13 cellular contexts compared by ENCODE assay signal in genomic region chr1:121586369-121587229, GRCh38.
A peak's percentile ranks its signal among the peaks of the same experiment; 100 is the strongest.
DNase-seq lines count a peak whose midpoint lies in the region; FAIRE-seq and TF ChIP-seq lines count a peak whose summit lies in the region.
"Had no signal": no experiment of that assay in that cellular context is flagged by ENCODE, and none has a peak within 500 bp of the region (broad histone marks: within the 10 kb centered on the region; RNA-seq: fewer than 3 reads in every experiment).

No MANE protein-coding gene starts in this region.

- peak overlapping the region; percentile 85 for H2AFZ ChIP-seq in H1 (ENCODE audit: low read length)

- peaks cover 8% of the 10 kb centered on the region for H3K36me3 Mint-ChIP-seq in nephron progenitor cell (ENCODE audit: low read depth)
- H3K36me3 Mint-ChIP-seq: brain had no signal

- H4K8ac ChIP-seq in H1 (ENCODE audit: extremely low read depth, insufficient read depth, low read length), result peak overlapping the region; percentile 84; the same call in 1 of the 2 replicates

- H4K20me1 ChIP-seq in H1 (replicated peaks in 1 of 2; ENCODE audit: control insufficient read depth in 1 of 2, insufficient read depth in 2 of 2, low read length in 2 of 2), result no peaks in the 10 kb centered on the region

- H3K36me3 ChIP-seq in H1 (ENCODE audit: control insufficient read depth in 2 of 4, insufficient read depth in 4 of 4, low read length in 3 of 4), result no peaks in the 10 kb centered on the region
- H3K36me3 ChIP-seq: esophagus squamous epithelium, prostate gland, thoracic aorta had no signal

- H3K4me1 Mint-ChIP-seq in nephron progenitor cell, result peaks cover 8% of the 10 kb centered on the region
- H3K4me1 Mint-ChIP-seq: brain had no signal

- TF ChIP-seq RAD21 in H1 (IDR thresholded peaks at IDR 0.05 in 1 of 2, conservative IDR thresholded peaks at IDR 0.05 in 1 of 2; ENCODE audit: low read depth in 2 of 2, low read length in 2 of 2), result no peak

- no peak overlapping the region for H2AK5ac ChIP-seq in H1 (ENCODE audit: low read depth, low read length)

- no peak overlapping the region for H3K9ac ChIP-seq in H1 (replicated peaks in 1 of 4; ENCODE audit: extremely low read depth in 1 of 4, low read depth in 3 of 4, low read length in 3 of 4)

- no peak overlapping the region for H2BK15ac ChIP-seq in H1 (ENCODE audit: low read length)

- no peak overlapping the region for H3K4me3 Mint-ChIP-seq in nephron progenitor cell
- H3K4me3 Mint-ChIP-seq: brain had no signal

- H3K9me3 Mint-ChIP-seq in nephron progenitor cell, result peaks cover 42% of the 10 kb centered on the region

- no peaks in the 10 kb centered on the region for H3K79me2 ChIP-seq in H1 (ENCODE audit: control insufficient read depth in 1 of 2, insufficient read depth in 2 of 2, low read length in 2 of 2)

- no peak overlapping the region for H3K4me3 ChIP-seq in H1 (ENCODE audit: extremely low read depth in 1 of 4, insufficient read depth in 2 of 4, low read depth in 3 of 4, low read length in 4 of 4)
- H3K4me3 ChIP-seq: esophagus squamous epithelium, prostate gland, thoracic aorta had no signal

- peak overlapping the region; percentile 91 for H3K14ac ChIP-seq in H1 (ENCODE audit: insufficient read length)

- POLR2A ChIA-PET in H1 (lab: Charles Lee; ENCODE audit: partially characterized antibody), result no interaction called here

- no peak overlapping the region for H3K56ac ChIP-seq in H1 (replicated peaks; ENCODE audit: insufficient read length, low read depth, low read length)

- CTCF ChIA-PET in H1 (lab: Charles Lee; ENCODE audit: partially characterized antibody), result interaction anchor here (0.6 to 0.7 kb wide), 2 partner anchors 86 to 170 kb away, joined by 3 to 4 read pairs; no protein-coding TSS in a partner anchor

- no peaks in the 10 kb centered on the region for H3K9me3 ChIP-seq in H1 (ENCODE audit: insufficient read depth in 2 of 2, low read depth in 1 of 2, low read length in 1 of 2)
- H3K9me3 ChIP-seq: esophagus squamous epithelium, prostate gland had no signal

- no peak for TF ChIP-seq EP300 in H1 (IDR thresholded peaks at IDR 0.05; ENCODE audit: borderline replicate concordance in 1 of 2, low read depth in 2 of 2, low read length in 2 of 2)

- H3K27ac Mint-ChIP-seq in nephron progenitor cell, result no peak overlapping the region
- H3K27ac Mint-ChIP-seq: brain had no signal

- H3K27me3 ChIP-seq in H1 (replicated peaks in 1 of 4; ENCODE audit: control insufficient read depth in 3 of 4, extremely low read depth in 1 of 4, insufficient read depth in 3 of 4, low read length in 3 of 4), result no peaks in the 10 kb centered on the region
- H3K27me3 ChIP-seq: esophagus squamous epithelium had no signal

- H2BK12ac ChIP-seq in H1 (ENCODE audit: low read depth, low read length), result peak overlapping the region; percentile 97

- H3K23me2 ChIP-seq in H1 (ENCODE audit: low read depth, low read length), result no peaks in the 10 kb centered on the region

- 0 out of 2 replicates have a peak overlapping the region, but pooled peaks have one; percentile 32 for H3K18ac ChIP-seq in H1 (ENCODE audit: extremely low read depth, low read length)

- 84% methylated on average over 15 of the region's 15 CpGs; no CpG with 5 or more reads in 1 of the 2 experiments for WGBS in H1 (ENCODE audit: extremely low coverage in 1 of 2, insufficient coverage in 1 of 2, insufficient read length in 1 of 2, insufficient replicate concordance in 2 of 2, low coverage in 1 of 2, low lambda C conversion rate in 2 of 2, missing lambda C conversion rate in 1 of 2), 2 experiments

- no peak overlapping the region; the same call in 1 of the 2 replicates for H2BK20ac ChIP-seq in H1 (ENCODE audit: low read length)

- peak; percentile 11 for DNase-seq in EH (ENCODE audit: low read depth)
- DNase-seq in KBM-7, result peak; percentile 13
- peak in 1 of 2 experiments; percentile 61 for DNase-seq in H1 (ENCODE audit: low read depth in 1 of 2, low spot score in 2 of 2)
- DNase-seq in nephron progenitor cell, result peak; percentile 20
- DNase-seq in AG08396 (ENCODE audit: low spot score), result no peak
- DNase-seq in NCI-H2171 treated with DMSO at 0.1 percent for 48 hours (lab: John Stamatoyannopoulos, UW), result no peak
- DNase-seq in NCI-H1092 (lab: John Stamatoyannopoulos, UW), result no peak
- DNase-seq: esophagus squamous epithelium, left cardiac atrium had no signal

- no peak overlapping the region for H3K23ac ChIP-seq in H1 (ENCODE audit: insufficient read length)

- H3K27ac ChIP-seq in H1 (ENCODE audit: low read depth, low read length), result 0 out of 2 replicates have a peak overlapping the region, but pooled peaks have one; percentile 7
- H3K27ac ChIP-seq: esophagus squamous epithelium, prostate gland, thoracic aorta had no signal

- in situ Hi-C loops in KBM-7 (cut with MboI; ENCODE audit: low pct_unique_long_range_greater_than_20kb, low sequenced_read_pairs), result no loop called here

- no peak overlapping the region for H4K91ac ChIP-seq in H1 (replicated peaks; ENCODE audit: insufficient read length, low read length)

- H3K4me2 ChIP-seq in H1 (ENCODE audit: insufficient read depth in 1 of 2, low read depth in 2 of 2, low read length in 2 of 2), result peak overlapping the region in 1 of 2 experiments; percentile 32; a peak in 2 of 4 replicates

- TF ChIP-seq POLR2A in H1 (IDR thresholded peaks at IDR 0.05; ENCODE audit: control extremely low read depth in 1 of 2, low read depth in 2 of 2, low read length in 2 of 2), result no peak

- FAIRE-seq in H1 (lab: Jason Lieb, UNC), result peak; percentile 13
- FAIRE-seq: G401.6 had no signal

- H2BK120ac ChIP-seq in H1 (replicated peaks; ENCODE audit: low read depth, low read length), result peak overlapping the region; percentile 22

- no peak overlapping the region for H4K5ac ChIP-seq in H1 (ENCODE audit: insufficient read length, low read depth, low read length)

- H3K79me1 ChIP-seq in H1 (ENCODE audit: low read depth, low read length), result no peaks in the 10 kb centered on the region

- peak overlapping the region; percentile 89 for H2BK5ac ChIP-seq in H1 (ENCODE audit: low read depth, low read length)

- peaks cover 3% of the 10 kb centered on the region for H3K27me3 Mint-ChIP-seq in nephron progenitor cell (ENCODE audit: low read depth, poor library complexity)

- H3K4ac ChIP-seq in H1 (replicated peaks; ENCODE audit: insufficient read length, low read depth, low read length), result no peak overlapping the region

- peaks cover 0 to 9% (median 6%) of the 10 kb centered on the region in 4 experiments; a peak in 4 of 7 replicates for H3K4me1 ChIP-seq in H1 (replicated peaks in 1 of 4; ENCODE audit: control insufficient read depth in 3 of 4, insufficient read depth in 4 of 4, low read length in 3 of 4)
- H3K4me1 ChIP-seq: esophagus squamous epithelium, prostate gland had no signal

- no peak for TF ChIP-seq CTCF in H1 (IDR thresholded peaks at IDR 0.05; ENCODE audit: control extremely low read depth in 1 of 3, insufficient read depth in 1 of 3, low read depth in 1 of 3, low read length in 3 of 3)
- TF ChIP-seq CTCF in nephron progenitor cell (IDR thresholded peaks at IDR 0.05), result no peak

TF ChIP-seq in H1, 55 proteins besides CTCF, POLR2A, EP300 and RAD21 (continues in another document):
- TF ChIP-seq SIN3A (conservative IDR thresholded peaks at IDR 0.05 in 1 of 2, IDR thresholded peaks at IDR 0.05 in 1 of 2; ENCODE audit: low read depth in 1 of 2, low read length in 2 of 2), result no peak
- TF ChIP-seq CTBP2 (IDR thresholded peaks at IDR 0.05; ENCODE audit: borderline replicate concordance, insufficient read depth, insufficient read length, low read length), result no peak
- no peak for TF ChIP-seq RXRA (IDR thresholded peaks at IDR 0.05; ENCODE audit: insufficient read depth, low read depth, low read length)
- peak; percentile 30; the same call in 1 of the 2 replicates for TF ChIP-seq TAF1 (IDR thresholded peaks at IDR 0.05; ENCODE audit: low read depth, low read length)
- TF ChIP-seq SIRT6 (IDR thresholded peaks at IDR 0.05; ENCODE audit: low read length), result no peak
- no peak for TF ChIP-seq CBX5 (IDR thresholded peaks at IDR 0.05; ENCODE audit: low read depth, low read length)
- TF ChIP-seq HDAC2 (IDR thresholded peaks at IDR 0.05; ENCODE audit: borderline replicate concordance in 1 of 2, low read depth in 2 of 2, low read length in 2 of 2), result no peak
- TF ChIP-seq TBP (IDR thresholded peaks at IDR 0.05; ENCODE audit: low read depth, low read length), result 0 out of 2 replicates have a peak, but pooled peaks have one; percentile 15
- TF ChIP-seq CHD1 (IDR thresholded peaks at IDR 0.05; ENCODE audit: low read depth, low read length), result no peak
- TF ChIP-seq JUND (IDR thresholded peaks at IDR 0.05; ENCODE audit: low read length), result no peak
- TF ChIP-seq SP1 (IDR thresholded peaks at IDR 0.05; ENCODE audit: low read depth, low read length), result 0 out of 2 replicates have a peak, but pooled peaks have one; percentile 17
- TF ChIP-seq TAF7 (optimal IDR thresholded peaks at IDR 0.05; ENCODE audit: borderline replicate concordance, low read depth, low read length), result no peak
- TF ChIP-seq SAP30 (IDR thresholded peaks at IDR 0.05; ENCODE audit: insufficient read depth, insufficient replicate concordance, low read length), result no peak
- no peak for TF ChIP-seq PHF8 (conservative IDR thresholded peaks at IDR 0.05; ENCODE audit: low read depth, low read length)
- no peak for TF ChIP-seq E2F6 (IDR thresholded peaks at IDR 0.05)
- peak; percentile 23; the same call in 1 of the 2 replicates for TF ChIP-seq MAFK (IDR thresholded peaks at IDR 0.05; ENCODE audit: low read depth, low read length)
- no peak for TF ChIP-seq BRCA1 (IDR thresholded peaks at IDR 0.05; ENCODE audit: low read depth, low read length)
- no peak for TF ChIP-seq ATF2 (IDR thresholded peaks at IDR 0.05; ENCODE audit: low read length)
- TF ChIP-seq RBBP5 (IDR thresholded peaks at IDR 0.05; ENCODE audit: borderline replicate concordance, low read depth, low read length), result peak; percentile 24; the same call in 1 of the 2 replicates

Comparison
In these comparisons a context has a peak if more than half of its experiments do, and no peak if none do; other contexts are left out.
1. DNase-seq: peak in EH (single experiment), KBM-7 (single experiment) and nephron progenitor cell (single experiment); none in AG08396 (single experiment), NCI-H2171 treated with DMSO at 0.1 percent for 48 hours (single experiment) and NCI-H1092 (single experiment).